ENCODE assay signal across 18 cellular contexts in genomic region chr1:202600432-202601041, GRCh38.
DNase-seq lines count a peak whose midpoint lies in the region; ATAC-seq, FAIRE-seq and TF ChIP-seq lines count a peak whose summit lies in the region.
"Had no signal": no experiment of that assay in that cellular context is flagged by ENCODE, and none has a peak within 500 bp of the region (broad histone marks: within the 10 kb centered on the region; RNA-seq: fewer than 3 reads in every experiment).

No MANE protein-coding gene starts in this region.

- no peak overlapping the region for H3K9ac ChIP-seq in keratinocyte (ENCODE audit: control insufficient read depth, extremely low read depth, insufficient read depth, low read length)

- H3K27ac ChIP-seq in left ventricle myocardium inferior (replicated peaks) (no peak overlapping the region), heart right ventricle (no peak overlapping the region), Panc1 (ENCODE audit: low read length) (no peak overlapping the region), keratinocyte (ENCODE audit: control insufficient read depth, insufficient read depth, low read length) (no peak overlapping the region), aorta (ENCODE audit: low read depth in 1 of 2, low read length in 2 of 2) (no peak overlapping the region), breast epithelium (no peak overlapping the region)
- H3K27ac ChIP-seq: dorsolateral prefrontal cortex, left lung had no signal

- no peak for FAIRE-seq in keratinocyte (lab: Jason Lieb, UNC)
- FAIRE-seq: astrocyte had no signal

- no peak overlapping the region for H3K4me2 ChIP-seq in keratinocyte (ENCODE audit: control insufficient read depth, extremely low read depth, insufficient read depth, low read depth, low read length)

- BruUV-seq in Panc1 (replicated peaks; lab: Mats Ljungman, UMichigan), result no TSS peak

- peaks cover 8% of the 10 kb centered on the region for H3K36me3 ChIP-seq in left ventricle myocardium inferior
- peaks cover 0 to 59% (median 6%) of the 10 kb centered on the region in 9 donors for H3K36me3 ChIP-seq in heart right ventricle
- H3K36me3 ChIP-seq in Panc1 (ENCODE audit: control insufficient read depth, insufficient read depth, low read length), result no peaks in the 10 kb centered on the region
- no peaks in the 10 kb centered on the region for H3K36me3 ChIP-seq in keratinocyte (ENCODE audit: control insufficient read depth in 2 of 2, extremely low read depth in 1 of 2, insufficient read depth in 2 of 2, low read length in 2 of 2)
- peaks cover 0 to 2% of the 10 kb centered on the region in 2 donors for H3K36me3 ChIP-seq in aorta (ENCODE audit: control insufficient read depth in 1 of 2, insufficient read depth in 2 of 2, low read length in 1 of 2)
- no peaks in the 10 kb centered on the region for H3K36me3 ChIP-seq in breast epithelium
- H3K36me3 ChIP-seq: left lung, transverse colon had no signal

- H3K4me3 ChIP-seq in left ventricle myocardium inferior (no peak overlapping the region), heart right ventricle (no peak overlapping the region), Panc1 (ENCODE audit: low read depth in 2 of 2, low read length in 2 of 2) (no peak overlapping the region), keratinocyte (ENCODE audit: control insufficient read depth in 2 of 3, extremely low read depth in 1 of 3, insufficient read depth in 2 of 3, low read depth in 1 of 3, low read length in 3 of 3) (no peak overlapping the region), aorta (ENCODE audit: low read length in 2 of 2) (no peak overlapping the region), breast epithelium (no peak overlapping the region)
- H3K4me3 ChIP-seq: dorsolateral prefrontal cortex, gastroesophageal sphincter, left lung, skin epidermis, transverse colon had no signal

- POLR2A ChIA-PET in Panc1 (lab: Charles Lee), result no interaction called here

- no peaks in the 10 kb centered on the region for H3K27me3 ChIP-seq in left ventricle myocardium inferior (ENCODE audit: low read depth)
- peaks cover 0 to 79% (median 0%) of the 10 kb centered on the region in 7 donors for H3K27me3 ChIP-seq in heart right ventricle
- H3K27me3 ChIP-seq in Panc1 (ENCODE audit: control insufficient read depth, insufficient read depth, low read length), result no peaks in the 10 kb centered on the region
- no peaks in the 10 kb centered on the region for H3K27me3 ChIP-seq in keratinocyte (ENCODE audit: control insufficient read depth, extremely low read depth, insufficient read depth, low read length)
- H3K27me3 ChIP-seq in aorta (ENCODE audit: control insufficient read depth in 1 of 2, insufficient read depth in 2 of 2, low read length in 1 of 2), result no peaks in the 10 kb centered on the region
- H3K27me3 ChIP-seq in breast epithelium, result no peaks in the 10 kb centered on the region
- H3K27me3 ChIP-seq: dorsolateral prefrontal cortex, gastroesophageal sphincter, transverse colon had no signal

- ATAC-seq in heart right ventricle, result no peak
- peak; percentile 49 for ATAC-seq in Panc1
- peak; percentile 6 for ATAC-seq in aorta (ENCODE audit: low FRiP score)

- H4K20me1 ChIP-seq in keratinocyte (ENCODE audit: control insufficient read depth, extremely low read depth, insufficient read depth, low read length), result no peaks in the 10 kb centered on the region

- peaks cover 9% of the 10 kb centered on the region for H3K4me1 ChIP-seq in left ventricle myocardium inferior
- peaks cover 0 to 9% (median 6%) of the 10 kb centered on the region in 9 donors for H3K4me1 ChIP-seq in heart right ventricle
- no peaks in the 10 kb centered on the region for H3K4me1 ChIP-seq in Panc1 (ENCODE audit: control insufficient read depth, insufficient read depth, low read length)
- H3K4me1 ChIP-seq in keratinocyte (ENCODE audit: control insufficient read depth, extremely low read depth, insufficient read depth, low read length), result peaks cover 5% of the 10 kb centered on the region
- no peaks in the 10 kb centered on the region for H3K4me1 ChIP-seq in aorta (ENCODE audit: control insufficient read depth in 1 of 2, insufficient read depth in 2 of 2, low read length in 2 of 2)
- no peaks in the 10 kb centered on the region for H3K4me1 ChIP-seq in breast epithelium
- H3K4me1 ChIP-seq: left lung had no signal

- H3K9me1 ChIP-seq in keratinocyte (ENCODE audit: control insufficient read depth, extremely low read depth, insufficient read depth, low read length), result no peaks in the 10 kb centered on the region

- DNase-seq in left ventricle myocardium inferior (no peak), heart right ventricle (no peak), Panc1 (ENCODE audit: low read depth, low spot score) (no peak), keratinocyte (ENCODE audit: low read depth, low spot score) (no peak), aorta (no peak), breast epithelium (ENCODE audit: low spot score in 2 of 2) (no peak), GM13976 (ENCODE audit: low spot score) (no peak)
- no peak for DNase-seq in stimulated activated CD4-positive, alpha-beta T cell treated with anti-CD3 and anti-CD28 coated beads, Interleukin-2, amount 100 ng/mL, for 24 hours
- DNase-seq: activated CD4-positive, CD25-positive, alpha-beta regulatory T cell treated with anti-CD3 and anti-CD28 coated beads, Interleukin-2, amount 50 U/mL, for 72 hours; activated naive CD4-positive, alpha-beta T cell treated with anti-CD3 and anti-CD28 coated beads, Interleukin-2, amount 50 U/mL, for 16 hours; central memory CD4-positive, alpha-beta T cell; GDM1 had no signal

- no peaks in the 10 kb centered on the region for H3K79me2 ChIP-seq in keratinocyte (ENCODE audit: control insufficient read depth, insufficient read depth, low read length)

- intact Hi-C loops in left ventricle myocardium inferior (cut with micrococcal nuclease), result no loop called here
- intact Hi-C loops in heart right ventricle (cut with DNase I), result loop anchor here in 2 of 10 donors (10.0 kb wide), 2 partner anchors 106 to 136 kb away; no protein-coding TSS in a partner anchor
- intact Hi-C loops in Panc1 (cut with micrococcal nuclease; ENCODE audit: unreplicated experiment), result loop anchor here (1.0 to 10.0 kb wide), 2 partner anchors 99 to 136 kb away; no protein-coding TSS in a partner anchor
- intact Hi-C loops in aorta (cut with DNase I), result no loop called here
- intact Hi-C loops in breast epithelium (cut with DNase I; ENCODE audit: low total_unique reads), result no loop called here

- peak; percentile 20 for TF ChIP-seq CTCF in left ventricle myocardium inferior (IDR thresholded peaks at IDR 0.05; ENCODE audit: borderline replicate concordance)
- TF ChIP-seq CTCF in heart right ventricle (IDR thresholded peaks at IDR 0.05), result peak in 2 of 9 donors; percentile 10 to 21
- peak; percentile 55 for TF ChIP-seq CTCF in Panc1 (IDR thresholded peaks at IDR 0.05)
- TF ChIP-seq CTCF in keratinocyte (optimal IDR thresholded peaks at IDR 0.05 in 1 of 3, IDR thresholded peaks at IDR 0.05 in 1 of 3, conservative IDR thresholded peaks at IDR 0.05 in 1 of 3; ENCODE audit: extremely low read depth in 1 of 3, insufficient read depth in 2 of 3, low read length in 3 of 3), result no peak
- no peak for TF ChIP-seq CTCF in breast epithelium (IDR thresholded peaks at IDR 0.05)
- TF ChIP-seq CTCF in GM13976 (IDR thresholded peaks at IDR 0.05; ENCODE audit: borderline replicate concordance, control extremely low read depth, extremely low read depth, insufficient read depth, missing control alignments), result no peak

- in situ Hi-C loops in Panc1 (cut with HindIII; ENCODE audit: low pct_unique_long_range_greater_than_20kb, low sequenced_read_pairs), result no loop called here
- in situ Hi-C loops in GM13976 (cut with MboI; ENCODE audit: low sequenced_read_pairs, unreplicated experiment), result no loop called here

- H3K9me3 ChIP-seq in left ventricle myocardium inferior (replicated peaks), result no peaks in the 10 kb centered on the region
- no peaks in the 10 kb centered on the region for H3K9me3 ChIP-seq in heart right ventricle
- no peaks in the 10 kb centered on the region for H3K9me3 ChIP-seq in Panc1 (ENCODE audit: control insufficient read depth, insufficient read depth, low read depth, low read length)
- no peaks in the 10 kb centered on the region for H3K9me3 ChIP-seq in keratinocyte (ENCODE audit: control insufficient read depth, low read depth, low read length)
- no peaks in the 10 kb centered on the region for H3K9me3 ChIP-seq in aorta (ENCODE audit: control insufficient read depth, low read length)
- no peaks in the 10 kb centered on the region for H3K9me3 ChIP-seq in breast epithelium
- H3K9me3 ChIP-seq: gastroesophageal sphincter, left lung, transverse colon had no signal

- dilution Hi-C loops in keratinocyte (cut with MboI; ENCODE audit: extremely low pct_ligation_motif_present, low sequenced_read_pairs), result no loop called here

- 88 to 90% methylated on average over 10 of the region's 10 CpGs for WGBS in heart right ventricle, 2 donors
- WGBS in aorta, 2 donors, result 78 to 80% methylated on average over 10 of the region's 10 CpGs

- peak overlapping the region; percentile 15 for H2AFZ ChIP-seq in keratinocyte (ENCODE audit: control insufficient read depth, low read length)

- CTCF ChIA-PET in Panc1 (lab: Charles Lee), result interaction anchor here (1.0 to 1.6 kb wide), 5 partner anchors 11 to 140 kb away, joined by 3 to 10 read pairs (median 5); no protein-coding TSS in a partner anchor

- TF ChIP-seq POLR2A in breast epithelium (IDR thresholded peaks at IDR 0.05), result no peak

Comparison
In these comparisons a context has a peak if more than half of its experiments do, and no peak if none do; other contexts are left out.
1. CTCF ChIP-seq: peak in left ventricle myocardium inferior (single experiment) and Panc1 (single experiment); none in keratinocyte (0 of 3), breast epithelium (0 of 3) and GM13976 (single experiment).
2. ATAC-seq: peak in Panc1 (single experiment) and aorta (single experiment); none in heart right ventricle (0 of 8).